In the genomic region with DNA sequence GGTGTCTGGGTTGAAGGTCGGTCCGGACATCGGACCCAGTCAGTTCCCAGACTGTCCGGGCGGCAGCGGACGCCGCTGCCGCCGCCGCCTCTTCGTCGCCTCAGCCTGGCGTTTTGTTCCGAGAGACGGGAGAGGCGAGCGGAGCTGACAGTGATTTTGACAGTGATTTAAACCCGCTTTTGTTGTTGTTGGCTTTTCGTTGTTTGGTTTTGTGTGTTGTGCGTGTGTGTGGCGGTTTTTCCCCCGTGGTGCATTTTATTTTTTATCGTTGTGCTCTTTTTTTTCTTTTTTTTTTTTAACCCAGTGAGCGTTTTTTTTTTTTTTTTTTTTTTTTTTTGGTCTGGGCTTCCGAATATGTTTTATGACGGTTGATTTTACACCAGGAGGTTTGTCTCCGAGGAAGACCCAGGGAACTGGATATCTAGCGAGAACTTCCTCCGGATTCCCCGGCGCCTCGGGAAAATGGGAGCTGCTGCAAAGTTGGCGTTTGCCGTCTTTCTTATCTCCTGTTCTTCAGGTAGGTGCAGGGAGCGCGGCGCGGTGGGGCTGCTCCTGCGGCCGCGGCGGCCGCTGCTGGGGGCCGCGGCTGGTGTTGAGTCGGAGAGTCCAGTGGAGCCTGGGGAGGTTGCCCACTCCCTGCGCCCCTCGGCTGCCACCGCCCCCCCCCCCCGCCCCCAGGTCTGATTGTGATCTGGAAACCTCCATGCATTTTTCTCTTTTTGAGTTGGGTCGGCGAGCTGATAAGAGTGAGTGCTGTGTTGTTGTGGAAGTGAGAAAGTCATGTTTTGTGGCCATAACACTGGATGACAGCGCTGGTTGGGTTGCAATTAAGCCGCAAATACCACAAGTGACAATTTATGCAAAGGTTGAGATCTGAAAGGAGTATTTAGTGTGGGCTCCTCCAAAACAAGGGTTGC, we compare ENCODE assay signal across 8 cellular contexts. TPM values are rescaled to one million over a fixed set of nuclear protein-coding genes. Genes with fewer than 3 reads are reported as not detected.
DNase-seq lines count a peak whose midpoint lies in the region; ATAC-seq and TF ChIP-seq lines count a peak whose summit lies in the region.

A gene (plus strand): TSS at position 339 of the 917 bp plus-strand sequence. CDS start 124 bp downstream, at position 463.

- CTCF ChIA-PET in activated B cell treated with CpG ODN at 0.5 μM for 24 hours (lab: Charles Lee), result no interaction called here

- TF ChIP-seq CTCF in activated B cell treated with CpG ODN at 0.5 μM for 24 hours (IDR thresholded peaks at IDR 0.05), result no peak
- TF ChIP-seq CTCF in coronary artery (IDR thresholded peaks at IDR 0.05), result no peak
- TF ChIP-seq CTCF in left lung (IDR thresholded peaks at IDR 0.05), result no peak

- H3K4me3 ChIP-seq in coronary artery (peak within 1 kb of the TSS; percentile 82), left lung (peak within 1 kb of the TSS; percentile 68 to 78)

- DNase-seq in NCI-H1436 (lab: John Stamatoyannopoulos, UW), result peak; percentile 45
- DNase-seq in NCI-H1436 treated with DMSO at 0.1 percent for 48 hours (lab: John Stamatoyannopoulos, UW), result no peak
- peak; percentile 49 for DNase-seq in NCI-H1092 (lab: John Stamatoyannopoulos, UW)
- peak; percentile 35 for DNase-seq in activated B cell treated with CpG ODN at 0.5 μM for 24 hours
- DNase-seq in coronary artery (ENCODE audit: low spot score), result no peak
- peak in 1 of 2 donors; percentile 81 for DNase-seq in left lung
- DNase-seq in stimulated activated CD4-positive, alpha-beta T cell treated with anti-CD3 and anti-CD28 coated beads, Interleukin-2, amount 100 ng/mL, for 48 hours, result peak; percentile 10 to 15

- peaks cover 6 to 28% of the 10 kb centered on the region in 2 donors for H3K4me1 ChIP-seq in left lung

- peaks cover 2% of the 10 kb centered on the region for H3K9me3 Mint-ChIP-seq in activated B cell treated with CpG ODN at 0.5 μM for 24 hours

- H3K36me3 Mint-ChIP-seq in activated B cell treated with CpG ODN at 0.5 μM for 24 hours (ENCODE audit: low read depth), result peaks cover 6% of the 10 kb centered on the region

- no peaks in the 10 kb centered on the region for H3K9me3 ChIP-seq in left lung

- peaks cover 32% of the 10 kb centered on the region for H3K27me3 Mint-ChIP-seq in activated B cell treated with CpG ODN at 0.5 μM for 24 hours

- H3K27ac ChIP-seq in coronary artery (peak within 1 kb of the TSS; percentile 97 to 98), left lung (peak within 1 kb of the TSS; percentile 95 to 96)

- H3K27ac Mint-ChIP-seq in activated B cell treated with CpG ODN at 0.5 μM for 24 hours, result peak within 1 kb of the TSS; percentile 80

- peaks cover 0 to 52% of the 10 kb centered on the region in 2 donors for H3K27me3 ChIP-seq in left lung

- peaks cover 29% of the 10 kb centered on the region for H3K4me1 Mint-ChIP-seq in activated B cell treated with CpG ODN at 0.5 μM for 24 hours

- peak within 1 kb of the TSS; percentile 88 for H3K4me3 Mint-ChIP-seq in activated B cell treated with CpG ODN at 0.5 μM for 24 hours

- intact Hi-C loops in activated B cell treated with CpG ODN at 0.5 μM for 24 hours (cut with micrococcal nuclease), result loop anchor here (5.0 kb wide), 5 partner anchors 218 to 1742 kb away; a partner anchor contains a TSS
- intact Hi-C loops in left lung (cut with DNase I), result no loop called here

- no peaks in the 10 kb centered on the region for H3K36me3 ChIP-seq in left lung

- POLR2A ChIA-PET in activated B cell treated with CpG ODN at 0.5 μM for 24 hours (lab: Charles Lee), result interaction anchor here (0.6 to 1.6 kb wide), 4 partner anchors 176 to 708 kb away, joined by 3 to 13 read pairs (median 4); a partner anchor contains a TSS

- ATAC-seq in HG02610 (IDR thresholded peaks at IDR 0.05; ENCODE audit: unreplicated experiment), result peak; percentile 57
- ATAC-seq in activated B cell treated with CpG ODN at 0.5 μM for 24 hours (ENCODE audit: low read depth), result peak; percentile 32
- peak; percentile 21 for ATAC-seq in left lung

RNA-seq across cellular contexts. Expression of the gene that starts here (rescaled TPM):
- total RNA-seq in activated B cell treated with CpG ODN at 0.5 μM for 24 hours (2.0 and 2.8 TPM in 2 replicates), left lung (10 to 100 TPM; 17.8 to 21.1 TPM)

Comparison
In these comparisons a context has a peak if more than half of its experiments do, and no peak if none do; other contexts are left out.
1. DNase-seq: peak in NCI-H1436 (single experiment), NCI-H1092 (single experiment), activated B cell treated with CpG ODN at 0.5 μM for 24 hours (single experiment) and stimulated activated CD4-positive, alpha-beta T cell treated with anti-CD3 and anti-CD28 coated beads, Interleukin-2, amount 100 ng/mL, for 48 hours (2 of 2); none in NCI-H1436 treated with DMSO at 0.1 percent for 48 hours (single experiment) and coronary artery (single experiment).
2. Peak in every context shown above with its lines, with median percentiles within 50 percentile points of each other: ATAC-seq.